In genomic region chr19:7869910-7870511, GRCh38 we compare ENCODE assay signal across 7 cellular contexts. TPM values are rescaled to one million over a fixed set of nuclear protein-coding genes. Genes with fewer than 3 reads are reported as not detected.
DNase-seq lines count a peak whose midpoint lies in the region; ATAC-seq and TF ChIP-seq lines count a peak whose summit lies in the region.

No MANE protein-coding gene starts in this region.

- H2BK15ac ChIP-seq in H9 (ENCODE audit: low read depth, low read length) = no peak overlapping the region

- DNase-seq in H9 (peak; percentile 97), OCI-M1 (lab: John Stamatoyannopoulos, UW) (peak; percentile 98), right cardiac atrium (peak; percentile 61 to 87 (median 82)), GM19240 (ENCODE audit: insufficient read length, low spot score) (no peak), SHP77 treated with DMSO at 0.1 percent for 48 hours (lab: John Stamatoyannopoulos, UW) (no peak)
- peak; percentile 24 for DNase-seq in activated gamma-delta T cell treated with anti-CD3 and anti-CD28 coated beads, Interleukin-2, amount 50 U/mL, for 16 hours (ENCODE audit: low read depth)
- peak; percentile 48 to 59 for DNase-seq in stimulated activated CD4-positive, alpha-beta T cell treated with anti-CD3 and anti-CD28 coated beads, Interleukin-15, amount 100 ng/mL, for 48 hours (ENCODE audit: low read depth in 2 of 2)

- no peaks in the 10 kb centered on the region for H3K9me3 Mint-ChIP-seq in H9

- H4K91ac ChIP-seq in H9 (ENCODE audit: insufficient read length, low read depth, low read length) = no peak overlapping the region

- WGBS in H9 (ENCODE audit: extremely low coverage, insufficient read length, low lambda C conversion rate) = no CpG with 5 or more reads among the region's 30 CpGs
- WGBS in right cardiac atrium = 23% methylated on average over 30 of the region's 30 CpGs

- no peak overlapping the region for H3K56ac ChIP-seq in H9 (ENCODE audit: insufficient read length, low read depth, low read length)

- H3T11ph ChIP-seq in H9 (ENCODE audit: low read length) = no peak overlapping the region

- H3K4me1 ChIP-seq in H9 (ENCODE audit: insufficient read depth, low read length) = no peaks in the 10 kb centered on the region; the same call in 1 of the 2 replicates
- peaks cover 3% of the 10 kb centered on the region for H3K4me1 ChIP-seq in right cardiac atrium (ENCODE audit: control insufficient read depth, insufficient read depth, low read length)

- peaks cover 34% of the 10 kb centered on the region for H3K27me3 Mint-ChIP-seq in H9 (ENCODE audit: low read depth)

- no peaks in the 10 kb centered on the region for H3K79me2 ChIP-seq in H9 (ENCODE audit: insufficient read depth, low read length)

- H3K4ac ChIP-seq in H9 (ENCODE audit: low read depth, low read length) = no peak overlapping the region

- H4K5ac ChIP-seq in H9 (ENCODE audit: insufficient read length, low read depth, low read length) = no peak overlapping the region

- H3K23me2 ChIP-seq in H9 (ENCODE audit: insufficient read length, low read depth, low read length, poor library complexity, severe bottlenecking) = peaks cover 22% of the 10 kb centered on the region

- no peak overlapping the region for H3K18ac ChIP-seq in H9 (ENCODE audit: insufficient read length, low read depth, low read length)

- no peak overlapping the region for H2AFZ ChIP-seq in H9 (ENCODE audit: low read length)

- no peak overlapping the region for H2BK5ac ChIP-seq in H9 (ENCODE audit: insufficient read length, low read length)

- peaks cover 4% of the 10 kb centered on the region for H4K20me1 ChIP-seq in H9 (ENCODE audit: control insufficient read depth, insufficient read depth, insufficient read length)

- peak overlapping the region; percentile 29 for H3K4me3 ChIP-seq in right cardiac atrium (ENCODE audit: low read length)

- H3K27ac ChIP-seq in H9 (ENCODE audit: insufficient read length, low read depth, low read length) (no peak overlapping the region), right cardiac atrium (ENCODE audit: low read length) (no peak overlapping the region)

- no peak overlapping the region for H2BK20ac ChIP-seq in H9 (ENCODE audit: low read depth, low read length, poor library complexity, severe bottlenecking)

- H3K4me1 Mint-ChIP-seq in H9 = peaks cover 21 to 45% of the 10 kb centered on the region in 2 experiments

- intact Hi-C loops in right cardiac atrium (cut with DNase I) = no loop called here

- H2BK120ac ChIP-seq in H9 (ENCODE audit: low read depth, low read length, poor library complexity, severe bottlenecking) = no peak overlapping the region

- peaks cover 1% of the 10 kb centered on the region; the same call in 1 of the 2 replicates for H3K27me3 ChIP-seq in H9 (ENCODE audit: insufficient read depth, low read length)
- no peaks in the 10 kb centered on the region for H3K27me3 ChIP-seq in right cardiac atrium (ENCODE audit: control insufficient read depth, insufficient read depth)

- H3K4me2 ChIP-seq in H9 (ENCODE audit: insufficient read depth, insufficient read length, low read length) = peak overlapping the region; percentile 40

- no peak overlapping the region for H3K23ac ChIP-seq in H9 (ENCODE audit: insufficient read length, low read depth, low read length)

- no peaks in the 10 kb centered on the region for H3K79me1 ChIP-seq in H9 (ENCODE audit: insufficient read depth, low read depth, low read length, poor library complexity, severe bottlenecking)

- no peak overlapping the region for H2BK12ac ChIP-seq in H9 (ENCODE audit: insufficient read length, low read depth, low read length)

- no peak overlapping the region for H3K14ac ChIP-seq in H9 (ENCODE audit: insufficient read depth, low read length)

- H3K36me3 Mint-ChIP-seq in H9 (ENCODE audit: insufficient read depth in 1 of 3, low read depth in 3 of 3) = peaks cover 0 to 6% (median 5%) of the 10 kb centered on the region in 3 experiments; a peak in 4 of 7 replicates

- peak overlapping the region in 1 of 2 experiments; percentile 75; a peak in 2 of 5 replicates for H3K4me3 Mint-ChIP-seq in H9

- no peak overlapping the region for H2AK5ac ChIP-seq in H9 (ENCODE audit: insufficient read length, low read length)

- TF ChIP-seq CTCF in H9 (conservative IDR thresholded peaks at IDR 0.05) = no peak

- H3K9me3 ChIP-seq in H9 (ENCODE audit: control insufficient read depth, low read depth, low read length) (no peaks in the 10 kb centered on the region), right cardiac atrium (ENCODE audit: control insufficient read depth, low read length) (no peaks in the 10 kb centered on the region)

- H3K27ac Mint-ChIP-seq in H9 = peak overlapping the region in 1 of 3 experiments; percentile 39; a peak in 2 of 7 replicates

- H3K9ac ChIP-seq in H9 (ENCODE audit: extremely low read depth, insufficient read length, low read length) = no peak overlapping the region

- peak; percentile 1 to 6 for ATAC-seq in right cardiac atrium

- no peak overlapping the region for H4K8ac ChIP-seq in H9 (replicated peaks; ENCODE audit: insufficient read length, low read depth, low read length)

RNA-seq across cellular contexts. Expression of gene PRR36, which starts 4.2 kb away (rescaled TPM):
- 20.4 and 21.4 TPM in 2 replicates for total RNA-seq in H9 (2021)
- under 1 TPM in 2 of 4 donors, not detected in 2; 0.29 to 0.34 TPM for total RNA-seq in right cardiac atrium
- 0.11 TPM for polyA plus RNA-seq in right cardiac atrium

RNA-seq across cellular contexts. Expression of gene LRRC8E, which starts 18.3 kb away (rescaled TPM):
- total RNA-seq in H9 (2021) (4.6 and 4.8 TPM in 2 replicates), right cardiac atrium (1 to 10 TPM in 2 of 4 donors, under 1 TPM in 2; 0.93 to 1.2 (median 0.97) TPM)
- 0.36 TPM for polyA plus RNA-seq in right cardiac atrium

RNA-seq across cellular contexts. Expression of gene MAP2K7, which starts 33.7 kb away (rescaled TPM):
- total RNA-seq in H9 (2021) (47.2 and 48.1 TPM in 2 replicates), right cardiac atrium (10 to 100 TPM; 23.2 to 32.6 (median 28.5) TPM)
- 26.9 TPM for polyA plus RNA-seq in right cardiac atrium

RNA-seq across cellular contexts. Expression of gene EVI5L, which starts 40.0 kb away (rescaled TPM):
- total RNA-seq in H9 (2021) (7.1 and 7.8 TPM in 2 replicates), right cardiac atrium (10 to 100 TPM; 17.7 to 20.5 (median 18.6) TPM)
- polyA plus RNA-seq in right cardiac atrium = 22.2 TPM

RNA-seq across cellular contexts. Expression of gene TGFBR3L, which starts 44.6 kb away (rescaled TPM):
- total RNA-seq in H9 (2021) (5.5 and 6.5 TPM in 2 replicates), right cardiac atrium (10 to 100 TPM in 3 of 4 donors, 1 to 10 TPM in 1; 8.0 to 17.6 (median 14.5) TPM)
- polyA plus RNA-seq in right cardiac atrium = 2.4 TPM

Comparison
In these comparisons a context has a peak if more than half of its experiments do, and no peak if none do; other contexts are left out.
1. DNase-seq: peak in H9 (single experiment), OCI-M1 (single experiment), activated gamma-delta T cell treated with anti-CD3 and anti-CD28 coated beads, Interleukin-2, amount 50 U/mL, for 16 hours (single experiment), right cardiac atrium (3 of 3) and stimulated activated CD4-positive, alpha-beta T cell treated with anti-CD3 and anti-CD28 coated beads, Interleukin-15, amount 100 ng/mL, for 48 hours (2 of 2); none in GM19240 (single experiment) and SHP77 treated with DMSO at 0.1 percent for 48 hours (single experiment).
2. RNA of gene PRR36, which starts 4.2 kb away (total RNA-seq): 20.4 to 21.4 TPM in H9; 0.29 to 0.34 TPM in right cardiac atrium; every median in the first group is over 10 times any median in the second.